In the genomic region with DNA sequence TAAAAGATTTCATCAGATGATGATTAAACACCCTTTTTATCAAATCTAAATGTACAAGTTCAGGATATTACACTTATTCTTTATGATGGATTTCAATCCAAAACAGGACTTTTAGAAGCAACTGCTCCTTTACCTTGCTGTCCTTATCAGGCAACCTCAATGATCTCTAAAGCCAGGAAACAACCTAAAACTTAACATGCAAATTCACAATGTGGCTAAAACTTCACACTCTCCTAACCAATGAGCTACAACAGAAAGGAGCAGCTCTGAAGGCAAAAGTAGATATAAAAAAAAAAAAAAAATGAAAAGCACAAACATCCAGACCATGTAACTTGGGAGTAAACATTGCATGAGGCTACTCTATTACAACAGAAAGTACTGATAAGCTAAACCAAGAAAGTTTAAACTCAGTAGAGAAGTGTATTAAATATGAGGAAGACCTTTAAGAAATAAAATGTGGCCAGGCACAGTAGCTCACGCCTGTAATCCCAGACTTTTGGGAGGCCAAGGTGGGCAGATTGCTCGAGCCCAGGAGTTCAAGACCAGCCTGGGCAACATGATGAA, we compare ENCODE assay signal across 25 cellular contexts.
"Had no signal": no experiment of that assay in that cellular context is flagged by ENCODE, and none has a peak within 500 bp of the region (broad histone marks: within the 10 kb centered on the region; RNA-seq: fewer than 3 reads in every experiment).

No MANE protein-coding gene starts in this region.

- H3K4me1 Mint-ChIP-seq: stimulated activated memory B cell treated with anti-CD40 and anti-IgM and Interleukin-4, amounts not matched to agents 10 μg/mL and 1 μg/mL and 100 μg/mL, for 72 hours; stimulated activated naive CD8-positive, alpha-beta T cell treated with anti-CD3 and anti-CD28 coated beads, Interleukin-15, amount 100 ng/mL, for 72 hours had no signal

- H3K9me3 Mint-ChIP-seq: immature natural killer cell; naive thymus-derived CD8-positive, alpha-beta T cell; stimulated activated memory B cell treated with anti-CD40 and anti-IgM and Interleukin-4, amounts not matched to agents 10 μg/mL and 1 μg/mL and 100 μg/mL, for 72 hours; stimulated activated naive CD8-positive, alpha-beta T cell treated with anti-CD3 and anti-CD28 coated beads, Interleukin-15, amount 100 ng/mL, for 72 hours; type B pancreatic cell had no signal

- H3K4me3 Mint-ChIP-seq: immature natural killer cell; naive thymus-derived CD8-positive, alpha-beta T cell; stimulated activated memory B cell treated with anti-CD40 and anti-IgM and Interleukin-4, amounts not matched to agents 10 μg/mL and 1 μg/mL and 100 μg/mL, for 72 hours; stimulated activated naive CD8-positive, alpha-beta T cell treated with anti-CD3 and anti-CD28 coated beads, Interleukin-15, amount 100 ng/mL, for 72 hours; type B pancreatic cell had no signal

- DNase-seq: hypothalamus; immature natural killer cell; kidney; left colon; left lung; lower lobe of right lung; mammary epithelial cell; mesenchymal stem cell; naive thymus-derived CD8-positive, alpha-beta T cell; ovary; right lobe of liver; stimulated activated CD4-positive, alpha-beta T cell treated with anti-CD3 and anti-CD28 coated beads, Interleukin-1b, Interleukin-23, amount 100 ng/mL, for 48 hours; stimulated activated CD4-positive, alpha-beta T cell treated with anti-CD3 and anti-CD28 coated beads, Interleukin-2, amount 100 ng/mL, for 48 hours; stimulated activated CD4-positive, alpha-beta T cell treated with anti-CD3 and anti-CD28 coated beads, Interleukin-4, amount 100 ng/mL, for 4 hours; stimulated activated CD8-positive, alpha-beta memory T cell treated with anti-CD3 and anti-CD28 coated beads, Interleukin-4, amount 100 ng/mL, for 48 hours; stimulated activated naive CD4-positive, alpha-beta T cell treated with Interleukin-2 at 50 U/mL for 16 hours; stimulated activated naive CD8-positive, alpha-beta T cell treated with anti-CD3 and anti-CD28 coated beads, Interleukin-15, amount 100 ng/mL, for 72 hours; substantia nigra; uterus had no signal

- H3K27ac Mint-ChIP-seq: progenitor cell of endocrine pancreas; stimulated activated memory B cell treated with anti-CD40 and anti-IgM and Interleukin-4, amounts not matched to agents 10 μg/mL and 1 μg/mL and 100 μg/mL, for 72 hours; stimulated activated naive CD8-positive, alpha-beta T cell treated with anti-CD3 and anti-CD28 coated beads, Interleukin-15, amount 100 ng/mL, for 72 hours; type B pancreatic cell had no signal

- H3K4me3 ChIP-seq: left lung, lower lobe of right lung, ovary, right atrium auricular region, right lobe of liver, smooth muscle cell, tibial nerve, uterus had no signal

- ATAC-seq: left colon; left lung; lower lobe of right lung; naive thymus-derived CD8-positive, alpha-beta T cell; right lobe of liver; stimulated activated memory B cell treated with anti-CD40 and anti-IgM and Interleukin-4, amounts not matched to agents 10 μg/mL and 1 μg/mL and 100 μg/mL, for 72 hours; stimulated activated naive CD8-positive, alpha-beta T cell treated with anti-CD3 and anti-CD28 coated beads, Interleukin-15, amount 100 ng/mL, for 72 hours had no signal

- H3K27me3 Mint-ChIP-seq: naive thymus-derived CD8-positive, alpha-beta T cell; progenitor cell of endocrine pancreas; stimulated activated memory B cell treated with anti-CD40 and anti-IgM and Interleukin-4, amounts not matched to agents 10 μg/mL and 1 μg/mL and 100 μg/mL, for 72 hours; stimulated activated naive CD8-positive, alpha-beta T cell treated with anti-CD3 and anti-CD28 coated beads, Interleukin-15, amount 100 ng/mL, for 72 hours; type B pancreatic cell had no signal
